20 cellular contexts compared by ENCODE assay signal in the genomic region with DNA sequence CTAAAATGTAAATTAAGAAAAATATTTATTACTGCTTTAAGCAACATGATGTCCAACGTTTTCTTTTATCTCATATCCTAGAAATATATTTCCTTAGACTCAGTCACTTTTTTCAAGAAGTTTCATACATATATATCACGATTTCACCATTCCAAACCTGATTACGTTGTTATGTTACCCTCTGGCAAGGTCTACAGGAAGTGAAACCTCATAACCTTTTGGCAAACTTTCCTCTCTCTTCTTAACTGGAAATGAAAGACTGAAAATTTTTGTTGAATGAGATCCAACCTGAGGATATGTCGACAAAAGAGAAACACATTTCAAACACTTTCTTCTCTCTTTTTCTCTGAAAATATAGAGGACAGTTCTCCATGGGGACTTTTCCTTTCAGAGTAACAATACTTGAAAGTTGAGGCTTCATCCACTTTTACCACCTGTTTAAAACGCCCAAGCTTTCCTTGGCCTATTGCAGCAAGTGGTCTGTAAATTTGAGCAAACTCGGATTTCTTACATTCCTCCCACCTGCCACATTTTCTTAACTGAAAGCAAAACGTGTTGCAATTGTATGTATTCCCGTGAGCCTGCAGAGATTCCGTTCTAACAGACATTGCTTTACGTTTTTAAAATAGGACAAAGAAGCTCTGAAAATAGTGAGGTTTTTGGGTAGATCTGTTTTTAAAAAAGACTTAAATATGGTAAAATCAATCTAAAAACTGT.
DNase-seq lines count a peak whose midpoint lies in the region; ATAC-seq and TF ChIP-seq lines count a peak whose summit lies in the region.
"Had no signal": no experiment of that assay in that cellular context is flagged by ENCODE, and none has a peak within 500 bp of the region (broad histone marks: within the 10 kb centered on the region; RNA-seq: fewer than 3 reads in every experiment).

No MANE protein-coding gene starts in this region.

- peak overlapping the region in 3 of 5 experiments; percentile 59 to 85 (median 79) for H3K27ac Mint-ChIP-seq in brain
- H3K27ac Mint-ChIP-seq: activated CD8-positive, alpha-beta T cell treated with anti-CD3 and anti-CD28 coated beads for 36 hours; activated T-helper 17 cell treated with anti-CD3 and anti-CD28 coated beads, Interleukin-2, amount 50 U/mL, for 72 hours; effector memory CD8-positive, alpha-beta T cell; mesothelial cell of epicardium had no signal

- H3K36me3 ChIP-seq in heart right ventricle, result no peaks in the 10 kb centered on the region
- no peaks in the 10 kb centered on the region for H3K36me3 ChIP-seq in thoracic aorta
- H3K36me3 ChIP-seq in uterus, result no peaks in the 10 kb centered on the region

- H3K4me1 Mint-ChIP-seq in brain, result peaks cover 16% of the 10 kb centered on the region
- H3K4me1 Mint-ChIP-seq: activated T-helper 17 cell treated with anti-CD3 and anti-CD28 coated beads, Interleukin-2, amount 50 U/mL, for 72 hours had no signal

- 37 to 49% methylated on average over 10 of the region's 10 CpGs for WGBS in heart right ventricle, 2 donors

- TF ChIP-seq CTCF in heart right ventricle (IDR thresholded peaks at IDR 0.05) (no peak), brain (conservative IDR thresholded peaks at IDR 0.05) (no peak), thoracic aorta (IDR thresholded peaks at IDR 0.05) (no peak), uterus (IDR thresholded peaks at IDR 0.05) (no peak)

- peak overlapping the region in 2 of 5 experiments; percentile 27 to 60 for H3K4me3 Mint-ChIP-seq in brain
- H3K4me3 Mint-ChIP-seq: activated CD8-positive, alpha-beta T cell treated with anti-CD3 and anti-CD28 coated beads for 36 hours; activated T-helper 17 cell treated with anti-CD3 and anti-CD28 coated beads, Interleukin-2, amount 50 U/mL, for 72 hours; effector memory CD8-positive, alpha-beta T cell; mesothelial cell of epicardium had no signal

- H3K4me1 ChIP-seq in heart right ventricle (peaks cover 0 to 17% (median 10%) of the 10 kb centered on the region in 9 donors), thoracic aorta (ENCODE audit: control insufficient read depth in 1 of 2, low read depth in 2 of 2) (peaks cover 8 to 21% of the 10 kb centered on the region in 2 donors), uterus (no peaks in the 10 kb centered on the region)
- H3K4me1 ChIP-seq: body of pancreas, parathyroid adenoma had no signal

- H3K27me3 ChIP-seq in heart right ventricle, result no peaks in the 10 kb centered on the region
- H3K27me3 ChIP-seq in thoracic aorta (replicated peaks; ENCODE audit: insufficient read depth), result no peaks in the 10 kb centered on the region
- no peaks in the 10 kb centered on the region for H3K27me3 ChIP-seq in uterus
- H3K27me3 ChIP-seq: body of pancreas had no signal

- DNase-seq in heart right ventricle (no peak), left ventricle myocardium superior (no peak), lung microvascular endothelial cell (ENCODE audit: low read depth in 2 of 2) (peak; percentile 2 to 20), thoracic aorta (ENCODE audit: low spot score) (no peak), pons (ENCODE audit: low spot score) (no peak), uterus (no peak), NCI-H1930 (lab: John Stamatoyannopoulos, UW) (no peak)
- DNase-seq: ACHN; activated CD8-positive, alpha-beta T cell treated with anti-CD3 and anti-CD28 coated beads for 36 hours; body of pancreas; effector memory CD8-positive, alpha-beta T cell; HCEC 1CT; NCI-H1436 treated with DMSO at 0.1 percent for 48 hours; NCI-H446 had no signal

- H3K36me3 Mint-ChIP-seq in brain, result no peaks in the 10 kb centered on the region
- H3K36me3 Mint-ChIP-seq: mesothelial cell of epicardium had no signal

- peaks cover 0 to 22% (median 0%) of the 10 kb centered on the region in 5 experiments for H3K9me3 Mint-ChIP-seq in brain
- H3K9me3 Mint-ChIP-seq: activated CD8-positive, alpha-beta T cell treated with anti-CD3 and anti-CD28 coated beads for 36 hours; activated T-helper 17 cell treated with anti-CD3 and anti-CD28 coated beads, Interleukin-2, amount 50 U/mL, for 72 hours had no signal

- H3K4me3 ChIP-seq in heart right ventricle (peak overlapping the region in 5 of 10 donors; percentile 2 to 14 (median 10)), thoracic aorta (peak overlapping the region; percentile 53), uterus (no peak overlapping the region)
- H3K4me3 ChIP-seq: body of pancreas had no signal

- H3K9me3 ChIP-seq in heart right ventricle (peaks cover 0 to 12% (median 0%) of the 10 kb centered on the region in 11 donors), thoracic aorta (no peaks in the 10 kb centered on the region), uterus (no peaks in the 10 kb centered on the region)
- H3K9me3 ChIP-seq: body of pancreas had no signal

- intact Hi-C loops in heart right ventricle (cut with DNase I) (no loop called here), left ventricle myocardium superior (cut with micrococcal nuclease) (no loop called here), uterus (cut with DNase I; ENCODE audit: low total_unique reads) (no loop called here)

- no peak for TF ChIP-seq POLR2A in uterus (IDR thresholded peaks at IDR 0.05)

- peak in 1 of 8 donors; percentile 49 for ATAC-seq in heart right ventricle
- ATAC-seq in left ventricle myocardium superior, result no peak
- no peak for ATAC-seq in thoracic aorta (ENCODE audit: insufficient number of reproducible peaks, low FRiP score, low read depth)
- ATAC-seq: activated CD8-positive, alpha-beta T cell treated with anti-CD3 and anti-CD28 coated beads for 36 hours; activated T-helper 17 cell treated with anti-CD3 and anti-CD28 coated beads, Interleukin-2, amount 50 U/mL, for 72 hours; body of pancreas; effector memory CD8-positive, alpha-beta T cell; Panc1 had no signal

- no peaks in the 10 kb centered on the region for H3K27me3 Mint-ChIP-seq in brain
- H3K27me3 Mint-ChIP-seq: activated CD8-positive, alpha-beta T cell treated with anti-CD3 and anti-CD28 coated beads for 36 hours; activated T-helper 17 cell treated with anti-CD3 and anti-CD28 coated beads, Interleukin-2, amount 50 U/mL, for 72 hours; effector memory CD8-positive, alpha-beta T cell had no signal

- H3K27ac ChIP-seq in heart right ventricle (peak overlapping the region in 6 of 10 donors; percentile 6 to 49 (median 38)), thoracic aorta (peak overlapping the region; percentile 43 to 46), uterus (no peak overlapping the region)
- H3K27ac ChIP-seq: body of pancreas, parathyroid adenoma, VCaP had no signal

Comparison
In these comparisons a context has a peak if more than half of its experiments do, and no peak if none do; other contexts are left out.
1. DNase-seq: peak in lung microvascular endothelial cell (2 of 2); none in heart right ventricle (0 of 2), left ventricle myocardium superior (single experiment), thoracic aorta (single experiment), pons (single experiment), uterus (0 of 2) and NCI-H1930 (0 of 2).
2. H3K27ac ChIP-seq: peak in heart right ventricle (6 of 10) and thoracic aorta (2 of 2); none in uterus (0 of 2).